ENCODE assay signal across 24 cellular contexts in genomic region chr12:114412307-114412706, GRCh38. TPM values are rescaled to one million over a fixed set of nuclear protein-coding genes. Genes with fewer than 3 reads are reported as not detected.
DNase-seq lines count a peak whose midpoint lies in the region; ATAC-seq and TF ChIP-seq lines count a peak whose summit lies in the region.
"Had no signal": no experiment of that assay in that cellular context is flagged by ENCODE, and none has a peak within 500 bp of the region (broad histone marks: within the 10 kb centered on the region; RNA-seq: fewer than 3 reads in every experiment).

No MANE protein-coding gene starts in this region.

- H3K4me2 ChIP-seq in IMR-90 (ENCODE audit: low read depth, low read length) (peak overlapping the region; percentile 72), osteoblast (ENCODE audit: insufficient read depth, low read length) (no peak overlapping the region)
- H3K4me2 ChIP-seq: A549, PC-9 had no signal

- H4K8ac ChIP-seq in IMR-90 (ENCODE audit: low read depth in 2 of 2, low read length in 2 of 2) = peak overlapping the region; percentile 90 to 94

- WGBS in IMR-90 (ENCODE audit: extremely low coverage in 2 of 2, insufficient read length in 1 of 2), 2 experiments = no CpG with 5 or more reads among the region's 7 CpGs
- 58 to 89% methylated on average over 4 to 7 of the region's 7 CpGs for WGBS in gastroesophageal sphincter (ENCODE audit: low coverage in 1 of 2), 2 donors

- no TSS peak for BruUV-seq in IMR-90 (replicated peaks; lab: Mats Ljungman, UMichigan)

- no peak for TF ChIP-seq CTCF in IMR-90 (conservative IDR thresholded peaks at IDR 0.05; ENCODE audit: low read depth, low read length)
- no peak for TF ChIP-seq CTCF in gastroesophageal sphincter (IDR thresholded peaks at IDR 0.05)
- no peak for TF ChIP-seq CTCF in osteoblast (IDR thresholded peaks at IDR 0.05; ENCODE audit: extremely low read depth, low read depth, low read length)

- peak overlapping the region; percentile 99; the same call in 1 of the 2 replicates for H3K56ac ChIP-seq in IMR-90 (ENCODE audit: extremely low read depth, insufficient read depth, low read length)

- H3K9me3 Mint-ChIP-seq in immature natural killer cell = peaks cover 0 to 24% (median 6%) of the 10 kb centered on the region in 6 donors

- TF ChIP-seq RAD21 in IMR-90 (IDR thresholded peaks at IDR 0.05; ENCODE audit: low read length) = no peak

- H3K27me3 Mint-ChIP-seq in immature natural killer cell (ENCODE audit: low read depth in 3 of 3) = peaks cover 23 to 50% (median 38%) of the 10 kb centered on the region in 3 donors

- DNase-seq in EL (peak; percentile 5), IMR-90 (no peak), osteoblast (ENCODE audit: insufficient read length, low spot score, missing footprints) (peak; percentile 72), NCI-H2227 (lab: John Stamatoyannopoulos, UW; ENCODE audit: unreplicated experiment) (no peak), immature natural killer cell (no peak)
- DNase-seq: BE2C; CD4-positive, CD25-positive, alpha-beta regulatory T cell; MG63; NCI-H1048; NCI-H1436; NCI-H187 treated with DMSO at 0.1 percent for 48 hours; NCI-H2107; NCI-H510A treated with DMSO at 0.1 percent for 48 hours; NCI-H748 treated with DMSO at 0.1 percent for 48 hours; PC-9; RPMI8226; SHP77 had no signal

- H2AK5ac ChIP-seq in IMR-90 (ENCODE audit: low read depth, low read length) = peak overlapping the region; percentile 87

- H3K9me1 ChIP-seq in IMR-90 (ENCODE audit: insufficient read depth, low read length) = peaks cover 4% of the 10 kb centered on the region; the same call in 1 of the 2 replicates

- peak overlapping the region; percentile 95 for H2BK5ac ChIP-seq in IMR-90 (ENCODE audit: low read depth, low read length, poor library complexity, severe bottlenecking)

- peak overlapping the region; percentile 93 for H4K5ac ChIP-seq in IMR-90 (ENCODE audit: low read depth, low read length)

- no peaks in the 10 kb centered on the region for H3K9me3 ChIP-seq in IMR-90 (ENCODE audit: control insufficient read depth, insufficient read depth, low read length)
- no peaks in the 10 kb centered on the region for H3K9me3 ChIP-seq in gastroesophageal sphincter
- no peaks in the 10 kb centered on the region for H3K9me3 ChIP-seq in osteoblast (ENCODE audit: low read depth, low read length)
- H3K9me3 ChIP-seq: A549, BE2C, MG63 had no signal

- H4K20me1 ChIP-seq in IMR-90 (ENCODE audit: insufficient read depth, low read length) (no peaks in the 10 kb centered on the region), osteoblast (ENCODE audit: insufficient read depth, low read length) (no peaks in the 10 kb centered on the region)

- peak overlapping the region; percentile 95 for H2AK9ac ChIP-seq in IMR-90 (replicated peaks; ENCODE audit: low read depth, low read length, poor library complexity)

- peak overlapping the region; percentile 97 for H3K14ac ChIP-seq in IMR-90 (replicated peaks; ENCODE audit: low read depth, low read length)

- peaks cover 2% of the 10 kb centered on the region; the same call in 1 of the 2 replicates for H3K36me3 ChIP-seq in IMR-90 (ENCODE audit: control insufficient read depth, insufficient read depth, low read length)
- H3K36me3 ChIP-seq in gastroesophageal sphincter = no peaks in the 10 kb centered on the region
- no peaks in the 10 kb centered on the region for H3K36me3 ChIP-seq in osteoblast (ENCODE audit: insufficient read depth, low read length)
- H3K36me3 ChIP-seq: BE2C, MG63 had no signal

- H3K27ac Mint-ChIP-seq in immature natural killer cell = no peak overlapping the region
- H3K27ac Mint-ChIP-seq: CD4-positive, CD25-positive, alpha-beta regulatory T cell had no signal

- H3K79me1 ChIP-seq in IMR-90 (ENCODE audit: low read depth in 1 of 2, low read length in 2 of 2) = peaks cover 16 to 50% of the 10 kb centered on the region in 2 experiments; a peak in 3 of 4 replicates

- H2BK15ac ChIP-seq in IMR-90 (ENCODE audit: low read depth, low read length) = peak overlapping the region; percentile 91; the same call in 2 of the 3 replicates

- H3K4me1 ChIP-seq in IMR-90 (ENCODE audit: control insufficient read depth, insufficient read depth, low read length) (peaks cover 30% of the 10 kb centered on the region), gastroesophageal sphincter (peaks cover 0 to 58% (median 0%) of the 10 kb centered on the region in 3 donors), osteoblast (ENCODE audit: insufficient read depth, low read length) (no peaks in the 10 kb centered on the region)
- H3K4me1 ChIP-seq: A549, BE2C had no signal

- peak overlapping the region; percentile 90 for H4K91ac ChIP-seq in IMR-90 (ENCODE audit: insufficient read depth, low read depth, low read length)

- H3K36me3 Mint-ChIP-seq in immature natural killer cell = peaks cover 0 to 10% (median 0%) of the 10 kb centered on the region in 3 donors
- H3K36me3 Mint-ChIP-seq: CD4-positive, CD25-positive, alpha-beta regulatory T cell had no signal

- POLR2A ChIA-PET in IMR-90 (lab: Charles Lee; ENCODE audit: unreplicated experiment) = no interaction called here

- peak overlapping the region; percentile 89 for H2BK20ac ChIP-seq in IMR-90 (ENCODE audit: low read depth, low read length)

- intact Hi-C loops in IMR-90 (cut with micrococcal nuclease) = no loop called here

- H3K4me3 ChIP-seq in IMR-90 (ENCODE audit: insufficient read depth, low read depth, low read length) (peak overlapping the region; percentile 97), gastroesophageal sphincter (no peak overlapping the region), osteoblast (ENCODE audit: insufficient read depth, low read length) (no peak overlapping the region)
- H3K4me3 ChIP-seq: A549, K562, MG63, PC-9 had no signal

- CTCF ChIA-PET in IMR-90 (lab: Yijun Ruan, JAX) = no interaction called here

- ATAC-seq in IMR-90 (ENCODE audit: low read depth) = no peak
- ATAC-seq in gastroesophageal sphincter = no peak
- no peak for ATAC-seq in HG02623 (IDR thresholded peaks at IDR 0.05; ENCODE audit: unreplicated experiment)
- no peak for ATAC-seq in HG02981 (IDR thresholded peaks at IDR 0.05; ENCODE audit: unreplicated experiment)
- ATAC-seq: A549, K562 had no signal

- no peaks in the 10 kb centered on the region for H3K79me2 ChIP-seq in osteoblast (ENCODE audit: insufficient read depth, low read length)

- H2BK120ac ChIP-seq in IMR-90 (ENCODE audit: low read depth, low read length) = peak overlapping the region; percentile 88

- no peaks in the 10 kb centered on the region for H3K27me3 ChIP-seq in IMR-90 (ENCODE audit: control insufficient read depth, insufficient read depth, low read length)
- peaks cover 25% of the 10 kb centered on the region for H3K27me3 ChIP-seq in gastroesophageal sphincter
- no peaks in the 10 kb centered on the region for H3K27me3 ChIP-seq in osteoblast (ENCODE audit: insufficient read depth, low read length)
- H3K27me3 ChIP-seq: MG63 had no signal

- TF ChIP-seq POLR2A in IMR-90 (IDR thresholded peaks at IDR 0.05; ENCODE audit: low read depth, low read length) (no peak), gastroesophageal sphincter (IDR thresholded peaks at IDR 0.05) (no peak)

- dilution Hi-C loops in IMR-90 (cut with HindIII; ENCODE audit: low sequenced_read_pairs, unreplicated experiment) = no loop called here

- peak overlapping the region; percentile 99 for H3K9ac ChIP-seq in IMR-90 (ENCODE audit: low read depth, low read length)

- peak overlapping the region; percentile 98 for H3K23ac ChIP-seq in IMR-90 (ENCODE audit: low read depth, low read length)

- peak overlapping the region; percentile 97 for H3K4ac ChIP-seq in IMR-90 (ENCODE audit: low read depth, low read length)

- in situ Hi-C loops in IMR-90 (cut with MboI; ENCODE audit: low sequenced_read_pairs) = loop anchor here (25.0 kb wide), 2 partner anchors 925 to 1225 kb away; partner anchors contain the start of genes DDX54 and RITA1

- H3K18ac ChIP-seq in IMR-90 (ENCODE audit: low read depth, low read length) = peak overlapping the region; percentile 87

- peak overlapping the region; percentile 100 for H3K27ac ChIP-seq in IMR-90 (ENCODE audit: insufficient read depth, low read length)
- peak overlapping the region in 3 of 4 donors; percentile 91 to 94 (median 93) for H3K27ac ChIP-seq in gastroesophageal sphincter
- no peak overlapping the region for H3K27ac ChIP-seq in osteoblast (ENCODE audit: low read depth, low read length)
- H3K27ac ChIP-seq: A549, PC-9 had no signal

- H3K4me3 Mint-ChIP-seq in immature natural killer cell = no peak overlapping the region
- H3K4me3 Mint-ChIP-seq: CD4-positive, CD25-positive, alpha-beta regulatory T cell had no signal

- no peak for TF ChIP-seq EP300 in gastroesophageal sphincter (IDR thresholded peaks at IDR 0.05)

- H2AFZ ChIP-seq in IMR-90 (replicated peaks; ENCODE audit: low read length, poor library complexity) = peak overlapping the region; percentile 76
- H2AFZ ChIP-seq in osteoblast (ENCODE audit: low read length) = no peak overlapping the region
- H2AFZ ChIP-seq: PC-9 had no signal

- H3K4me1 Mint-ChIP-seq in immature natural killer cell = no peaks in the 10 kb centered on the region

TF ChIP-seq in IMR-90, 13 proteins besides CTCF, POLR2A, EP300 and RAD21:
- no peak for TF ChIP-seq CEBPB (IDR thresholded peaks at IDR 0.05; ENCODE audit: low read depth, low read length)
- TF ChIP-seq SMC3 (IDR thresholded peaks at IDR 0.05; ENCODE audit: low read depth, low read length) = no peak

RNA-seq across cellular contexts. Expression of gene TBX5, which starts 6.4 kb away (rescaled TPM):
- total RNA-seq in IMR-90 (2012; rRNA removed) (10.8 and 13.3 TPM in 2 replicates), gastroesophageal sphincter (10 to 100 TPM in 3 of 4 donors, 1 to 10 TPM in 1; 8.6 to 38.8 (median 28.0) TPM), osteoblast (not detected in 2 replicates)
- polyA plus RNA-seq in IMR-90 (2012; rRNA removed) (14.7 and 16.6 TPM in 2 replicates), immature natural killer cell (not detected)
- 8.9 and 16.8 TPM in 2 replicates for polyA plus RNA-seq in IMR-90 (2012; cell fraction: cytosol; rRNA removed)
- polyA plus RNA-seq in IMR-90 (2012; cell fraction: nucleus; rRNA removed; ENCODE audit: low replicate concordance) = 36.1 and 51.2 TPM in 2 replicates
- total RNA-seq: CD4-positive, CD25-positive, alpha-beta regulatory T cell; H4; K562; LHCN-M2; PC-9 had no signal
- polyA plus RNA-seq: A549; CD4-positive, CD25-positive, alpha-beta regulatory T cell; K562 had no signal

Comparison
In these comparisons a context has a peak if more than half of its experiments do, and no peak if none do; other contexts are left out.
1. DNase-seq: peak in EL (single experiment) and osteoblast (single experiment); none in IMR-90 (single experiment), NCI-H2227 (single experiment) and immature natural killer cell (0 of 3).